6 cellular contexts compared by ENCODE assay signal in the genomic region with DNA sequence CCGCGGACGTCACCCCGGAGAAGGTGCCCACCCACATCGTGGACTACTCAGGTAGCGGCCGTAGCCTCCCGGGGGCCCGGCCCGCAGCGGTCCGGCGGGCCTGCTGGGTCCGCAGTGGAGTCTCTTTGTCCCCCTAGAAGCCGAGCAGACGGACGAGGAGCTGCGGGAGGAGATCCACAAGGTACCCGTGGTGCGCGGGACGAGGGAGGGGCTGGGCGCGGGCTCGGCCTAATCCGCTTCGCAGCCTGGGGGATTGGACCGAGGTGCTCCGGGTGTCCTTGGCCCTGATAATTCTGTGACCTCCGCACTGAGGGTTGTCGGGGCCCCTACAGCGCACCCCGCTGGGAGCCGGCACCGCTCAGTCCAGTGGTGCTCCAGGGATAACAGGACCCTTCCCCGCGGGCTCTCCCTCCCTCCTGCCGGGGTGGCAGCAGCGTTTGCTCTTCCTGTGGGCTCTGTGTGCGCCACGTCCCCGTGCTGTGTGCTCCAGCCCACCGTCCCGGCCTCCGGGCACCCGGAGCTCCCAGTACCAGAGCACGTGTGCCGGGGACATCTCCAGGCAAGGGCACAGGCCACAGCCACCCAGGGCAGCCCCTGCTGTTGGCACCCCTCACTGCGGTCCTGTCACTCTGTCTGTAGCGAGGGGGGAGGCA.
DNase-seq lines count a peak whose midpoint lies in the region; ATAC-seq and TF ChIP-seq lines count a peak whose summit lies in the region.

No MANE protein-coding gene starts in this region.

- DNase-seq in NCI-H2227 (lab: John Stamatoyannopoulos, UW; ENCODE audit: unreplicated experiment) (peak; percentile 45), NCI-H2227 treated with DMSO at 0.1 percent for 48 hours (lab: John Stamatoyannopoulos, UW) (no peak), cardiac fibroblast (ENCODE audit: low read depth in 2 of 2) (peak; percentile 12 to 15), cerebellar cortex (ENCODE audit: low spot score) (no peak)

- no peak for TF ChIP-seq CTCF in cardiac fibroblast (IDR thresholded peaks at IDR 0.05; ENCODE audit: low read depth, low read length)
- TF ChIP-seq CTCF in neutrophil (IDR thresholded peaks at IDR 0.05): no peak

- H3K27ac ChIP-seq in neutrophil: peak overlapping the region; percentile 83

- H3K27me3 ChIP-seq in neutrophil: no peaks in the 10 kb centered on the region

- H3K36me3 ChIP-seq in neutrophil: peaks cover 46% of the 10 kb centered on the region

- peaks cover 17 to 22% of the 10 kb centered on the region in 2 experiments for H3K4me1 ChIP-seq in neutrophil (ENCODE audit: control insufficient read depth in 1 of 2, insufficient read depth in 1 of 2, low read depth in 1 of 2, low read length in 1 of 2)

- ATAC-seq in GM21381 (IDR thresholded peaks at IDR 0.05; ENCODE audit: unreplicated experiment): no peak

- H3K9me3 ChIP-seq in neutrophil: no peaks in the 10 kb centered on the region

- peak overlapping the region; percentile 78 to 93 for H3K4me3 ChIP-seq in cardiac fibroblast (replicated peaks in 1 of 2; ENCODE audit: low read depth in 2 of 2, low read length in 2 of 2)
- peak overlapping the region; percentile 68 to 98 for H3K4me3 ChIP-seq in neutrophil (ENCODE audit: low read depth in 1 of 2, low read length in 1 of 2)

Comparison
In these comparisons a context has a peak if more than half of its experiments do, and no peak if none do; other contexts are left out.
1. DNase-seq: peak in NCI-H2227 (single experiment) and cardiac fibroblast (2 of 2); none in NCI-H2227 treated with DMSO at 0.1 percent for 48 hours (single experiment) and cerebellar cortex (single experiment).